16 cellular contexts compared by ENCODE assay signal in the genomic region with DNA sequence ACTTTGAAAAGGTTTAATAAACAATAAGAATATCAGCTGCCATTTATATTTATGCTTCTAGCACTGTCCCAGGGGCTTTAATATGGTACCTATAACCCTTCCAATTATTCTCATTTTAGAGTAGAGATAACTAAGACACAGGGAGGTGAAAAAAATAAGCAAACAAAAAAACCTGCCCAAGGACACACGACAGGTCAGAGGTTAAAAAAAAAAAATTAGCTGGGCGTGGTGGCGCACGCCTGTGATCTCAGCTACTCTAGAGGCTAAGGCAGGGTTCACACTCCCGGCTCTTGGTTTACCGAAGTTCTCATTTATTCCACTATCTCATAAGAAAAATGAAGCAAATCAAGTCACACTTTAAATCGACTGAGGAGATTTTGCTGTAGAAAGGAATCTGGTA. TPM values are rescaled to one million over a fixed set of nuclear protein-coding genes. Genes with fewer than 3 reads are reported as not detected.
DNase-seq lines count a peak whose midpoint lies in the region; ATAC-seq and TF ChIP-seq lines count a peak whose summit lies in the region.
"Had no signal": no experiment of that assay in that cellular context is flagged by ENCODE, and none has a peak within 500 bp of the region (broad histone marks: within the 10 kb centered on the region; RNA-seq: fewer than 3 reads in every experiment).

No MANE protein-coding gene starts in this region.

- H3K9ac ChIP-seq in liver (ENCODE audit: low read depth in 1 of 2, low read length in 2 of 2) = peak overlapping the region in 1 of 2 donors; percentile 93

- H3K36me3 ChIP-seq in liver (ENCODE audit: control insufficient read depth in 4 of 4, insufficient read depth in 3 of 4, low read depth in 1 of 4, low read length in 3 of 4) = no peaks in the 10 kb centered on the region

- peak overlapping the region; percentile 83 for H3K27ac Mint-ChIP-seq in CD4-positive, alpha-beta T cell
- peak overlapping the region; percentile 95 for H3K27ac Mint-ChIP-seq in T-helper 17 cell
- H3K27ac Mint-ChIP-seq in stimulated activated memory B cell treated with anti-CD40 and anti-IgM and Interleukin-4, amounts not matched to agents 10 μg/mL and 1 μg/mL and 100 μg/mL, for 72 hours = peak overlapping the region; percentile 96

- H3K4me1 Mint-ChIP-seq in CD4-positive, alpha-beta T cell (ENCODE audit: low read depth) = peaks cover 18% of the 10 kb centered on the region
- H3K4me1 Mint-ChIP-seq in T-helper 17 cell = peaks cover 6% of the 10 kb centered on the region
- peaks cover 10% of the 10 kb centered on the region for H3K4me1 Mint-ChIP-seq in stimulated activated memory B cell treated with anti-CD40 and anti-IgM and Interleukin-4, amounts not matched to agents 10 μg/mL and 1 μg/mL and 100 μg/mL, for 72 hours

- peak overlapping the region; percentile 94 for H3K4me3 Mint-ChIP-seq in CD4-positive, alpha-beta T cell
- peak overlapping the region; percentile 50 for H3K4me3 Mint-ChIP-seq in T-helper 17 cell
- no peak overlapping the region for H3K4me3 Mint-ChIP-seq in stimulated activated memory B cell treated with anti-CD40 and anti-IgM and Interleukin-4, amounts not matched to agents 10 μg/mL and 1 μg/mL and 100 μg/mL, for 72 hours
- H3K4me3 Mint-ChIP-seq: activated CD4-positive, alpha-beta T cell treated with anti-CD3 and anti-CD28 coated beads for 36 hours; activated naive CD8-positive, alpha-beta T cell treated with anti-CD3 and anti-CD28 coated beads for 36 hours had no signal

- TF ChIP-seq RAD21 in liver (IDR thresholded peaks at IDR 0.05) = peak in 1 of 2 donors; percentile 17

- intact Hi-C loops in CD4-positive, alpha-beta T cell (cut with DNase I, micrococcal nuclease) = no loop called here

- POLR2A ChIA-PET in CD4-positive, alpha-beta T cell (lab: Charles Lee) = no interaction called here

- H3K4me3 ChIP-seq in liver (ENCODE audit: low read depth in 1 of 3, low read length in 3 of 3) = no peak overlapping the region
- H3K4me3 ChIP-seq: lung had no signal

- no peak overlapping the region for H3K27ac ChIP-seq in CD4-positive, alpha-beta T cell (ENCODE audit: low read depth, low read length)
- peak overlapping the region; percentile 92 to 95 for H3K27ac ChIP-seq in liver (ENCODE audit: low read depth in 1 of 2, low read length in 2 of 2)

- DNase-seq in CD4-positive, alpha-beta T cell = no peak
- no peak for DNase-seq in T-helper 17 cell
- DNase-seq in NCI-H69 (lab: John Stamatoyannopoulos, UW) = no peak
- DNase-seq: activated CD4-positive, alpha-beta T cell treated with anti-CD3 and anti-CD28 coated beads for 36 hours; activated naive CD8-positive, alpha-beta T cell treated with anti-CD3 and anti-CD28 coated beads for 36 hours; DMS79; effector CD4-positive, alpha-beta T cell; occipital lobe; retina; Right ventricle myocardium superior had no signal

- H3K27me3 Mint-ChIP-seq in CD4-positive, alpha-beta T cell = no peaks in the 10 kb centered on the region
- no peaks in the 10 kb centered on the region for H3K27me3 Mint-ChIP-seq in T-helper 17 cell
- no peaks in the 10 kb centered on the region for H3K27me3 Mint-ChIP-seq in stimulated activated memory B cell treated with anti-CD40 and anti-IgM and Interleukin-4, amounts not matched to agents 10 μg/mL and 1 μg/mL and 100 μg/mL, for 72 hours
- H3K27me3 Mint-ChIP-seq: activated CD4-positive, alpha-beta T cell treated with anti-CD3 and anti-CD28 coated beads for 36 hours; activated naive CD8-positive, alpha-beta T cell treated with anti-CD3 and anti-CD28 coated beads for 36 hours had no signal

- H3K27me3 ChIP-seq in CD4-positive, alpha-beta T cell (ENCODE audit: control insufficient read depth, insufficient read depth, low read length) = no peaks in the 10 kb centered on the region
- no peaks in the 10 kb centered on the region for H3K27me3 ChIP-seq in liver (ENCODE audit: control insufficient read depth in 4 of 4, insufficient read depth in 4 of 4, low read length in 3 of 4)

- 42% methylated on average over 7 of the region's 7 CpGs for WGBS in liver

- H3K36me3 Mint-ChIP-seq in CD4-positive, alpha-beta T cell (ENCODE audit: low read depth) = peaks cover 3% of the 10 kb centered on the region
- no peaks in the 10 kb centered on the region for H3K36me3 Mint-ChIP-seq in T-helper 17 cell (ENCODE audit: low read depth)
- no peaks in the 10 kb centered on the region for H3K36me3 Mint-ChIP-seq in stimulated activated memory B cell treated with anti-CD40 and anti-IgM and Interleukin-4, amounts not matched to agents 10 μg/mL and 1 μg/mL and 100 μg/mL, for 72 hours
- H3K36me3 Mint-ChIP-seq: activated naive CD8-positive, alpha-beta T cell treated with anti-CD3 and anti-CD28 coated beads for 36 hours had no signal

- no peaks in the 10 kb centered on the region for H3K9me3 ChIP-seq in CD4-positive, alpha-beta T cell (ENCODE audit: control insufficient read depth, low read length)
- H3K9me3 ChIP-seq in T-helper 17 cell (ENCODE audit: control insufficient read depth, low read length, poor library complexity, severe bottlenecking) = no peaks in the 10 kb centered on the region
- H3K9me3 ChIP-seq in liver (ENCODE audit: control insufficient read depth in 4 of 4, low read length in 3 of 4) = no peaks in the 10 kb centered on the region

- H3K4me1 ChIP-seq in liver (ENCODE audit: control insufficient read depth in 4 of 4, insufficient read depth in 4 of 4, low read length in 3 of 4) = peaks cover 6 to 21% (median 12%) of the 10 kb centered on the region in 4 donors

- ATAC-seq in CD4-positive, alpha-beta T cell (ENCODE audit: poor library complexity) = no peak
- ATAC-seq in T-helper 17 cell (no peak), GM21619 (IDR thresholded peaks at IDR 0.05; ENCODE audit: unreplicated experiment) (no peak), HG03521 (IDR thresholded peaks at IDR 0.05; ENCODE audit: unreplicated experiment) (no peak), HG03196 (IDR thresholded peaks at IDR 0.05; ENCODE audit: unreplicated experiment) (no peak)
- ATAC-seq in stimulated activated memory B cell treated with anti-CD40 and anti-IgM and Interleukin-4, amounts not matched to agents 10 μg/mL and 1 μg/mL and 100 μg/mL, for 72 hours = no peak
- ATAC-seq: activated CD4-positive, alpha-beta T cell treated with anti-CD3 and anti-CD28 coated beads for 36 hours had no signal

- no peak for TF ChIP-seq CTCF in CD4-positive, alpha-beta T cell (IDR thresholded peaks at IDR 0.05)
- no peak for TF ChIP-seq CTCF in liver (IDR thresholded peaks at IDR 0.05; ENCODE audit: low read depth, low read length, missing input control)

- CTCF ChIA-PET in CD4-positive, alpha-beta T cell (lab: Charles Lee) = no interaction called here

- H3K9me3 Mint-ChIP-seq in CD4-positive, alpha-beta T cell = no peaks in the 10 kb centered on the region
- H3K9me3 Mint-ChIP-seq in stimulated activated memory B cell treated with anti-CD40 and anti-IgM and Interleukin-4, amounts not matched to agents 10 μg/mL and 1 μg/mL and 100 μg/mL, for 72 hours = no peaks in the 10 kb centered on the region
- H3K9me3 Mint-ChIP-seq: activated naive CD8-positive, alpha-beta T cell treated with anti-CD3 and anti-CD28 coated beads for 36 hours had no signal

TF ChIP-seq in liver, 16 proteins besides CTCF, POLR2A, EP300 and RAD21 (continues in another document):
- TF ChIP-seq JUND (IDR thresholded peaks at IDR 0.05) (peak in 1 of 2 donors; percentile 19), REST (IDR thresholded peaks at IDR 0.05) (no peak), HNF4A (conservative IDR thresholded peaks at IDR 0.05) (peak; percentile 56 to 75), RXRA (IDR thresholded peaks at IDR 0.05) (peak; percentile 24 to 74)
- TF ChIP-seq, protein P1, sequence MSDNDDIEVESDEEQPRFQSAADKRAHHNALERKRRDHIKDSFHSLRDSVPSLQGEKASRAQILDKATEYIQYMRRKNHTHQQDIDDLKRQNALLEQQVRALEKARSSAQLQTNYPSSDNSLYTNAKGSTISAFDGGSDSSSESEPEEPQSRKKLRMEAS (IDR thresholded peaks at IDR 0.05) = peak; percentile 12
- TF ChIP-seq, protein P2, sequence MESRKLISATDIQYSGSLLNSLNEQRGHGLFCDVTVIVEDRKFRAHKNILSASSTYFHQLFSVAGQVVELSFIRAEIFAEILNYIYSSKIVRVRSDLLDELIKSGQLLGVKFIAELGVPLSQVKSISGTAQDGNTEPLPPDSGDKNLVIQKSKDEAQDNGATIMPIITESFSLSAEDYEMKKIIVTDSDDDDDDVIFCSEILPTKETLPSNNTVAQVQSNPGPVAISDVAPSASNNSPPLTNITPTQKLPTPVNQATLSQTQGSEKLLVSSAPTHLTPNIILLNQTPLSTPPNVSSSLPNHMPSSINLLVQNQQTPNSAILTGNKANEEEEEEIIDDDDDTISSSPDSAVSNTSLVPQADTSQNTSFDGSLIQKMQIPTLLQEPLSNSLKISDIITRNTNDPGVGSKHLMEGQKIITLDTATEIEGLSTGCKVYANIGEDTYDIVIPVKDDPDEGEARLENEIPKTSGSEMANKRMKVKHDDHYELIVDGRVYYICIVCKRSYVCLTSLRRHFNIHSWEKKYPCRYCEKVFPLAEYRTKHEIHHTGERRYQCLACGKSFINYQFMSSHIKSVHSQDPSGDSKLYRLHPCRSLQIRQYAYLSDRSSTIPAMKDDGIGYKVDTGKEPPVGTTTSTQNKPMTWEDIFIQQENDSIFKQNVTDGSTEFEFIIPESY (IDR thresholded peaks at IDR 0.05) = no peak

RNA-seq across cellular contexts. Expression of gene CNN3, which starts 34.7 kb away (rescaled TPM):
- total RNA-seq in CD4-positive, alpha-beta T cell = 1 to 10 TPM; 1.1 to 1.4 TPM
- total RNA-seq in T-helper 17 cell = 1 to 10 TPM in 1 of 2 donors, under 1 TPM in 1; 0.76 to 1.7 TPM
- total RNA-seq in liver = 10 to 100 TPM; 43.9 to 87.4 TPM
- 10 to 100 TPM; 66.8 to 72.3 TPM for polyA plus RNA-seq in liver

Comparison
In these comparisons a context has a peak if more than half of its experiments do, and no peak if none do; other contexts are left out.
1. RNA of gene CNN3, which starts 34.7 kb away (total RNA-seq): 43.9 to 87.4 TPM in liver; 0.76 to 1.7 TPM in T-helper 17 cell and 1.1 to 1.4 TPM in CD4-positive, alpha-beta T cell; every median in the first group is over 10 times any median in the second.
2. Peak in every context shown above with its lines, with median percentiles within 50 percentile points of each other: H3K27ac Mint-ChIP-seq.